8 cellular contexts compared by ENCODE assay signal in genomic region chr20:50113420-50114224, GRCh38. TPM values are rescaled to one million over a fixed set of nuclear protein-coding genes. Genes with fewer than 3 reads are reported as not detected.
A peak's percentile ranks its signal among the peaks of the same experiment; 100 is the strongest.
DNase-seq lines count a peak whose midpoint lies in the region; ATAC-seq and TF ChIP-seq lines count a peak whose summit lies in the region.

No MANE protein-coding gene starts in this region.

- peak overlapping the region; percentile 76 for H3K4me3 ChIP-seq in H7 (ENCODE audit: insufficient read depth, low read depth, low read length)
- peak overlapping the region; percentile 97 for H3K4me3 ChIP-seq in SK-N-MC
- peak overlapping the region; percentile 77 to 93 (median 80) for H3K4me3 ChIP-seq in fibroblast of lung (replicated peaks in 1 of 4; ENCODE audit: control extremely low read depth in 1 of 4, insufficient read depth in 1 of 4, low read depth in 3 of 4, low read length in 4 of 4)

- peak overlapping the region; percentile 99 for H3K4me2 ChIP-seq in fibroblast of lung (ENCODE audit: extremely low read depth, insufficient read depth, low read length)

- DNase-seq in H7 (no peak), SK-N-MC (ENCODE audit: low read depth, low spot score) (peak; percentile 24), fibroblast of lung (ENCODE audit: low read depth in 2 of 2) (no peak), sciatic nerve (ENCODE audit: low spot score) (peak; percentile 41), NOMO-1 (lab: John Stamatoyannopoulos, UW; ENCODE audit: unreplicated experiment in 2 of 2) (no peak), kidney tubule cell (ENCODE audit: low spot score) (no peak)

- H3K4me1 ChIP-seq in fibroblast of lung (ENCODE audit: control insufficient read depth, extremely low read depth, insufficient read depth, low read length), result peaks cover 22% of the 10 kb centered on the region

- H3K27ac ChIP-seq in SK-N-MC (peak overlapping the region; percentile 93), fibroblast of lung (ENCODE audit: insufficient read depth, low read length) (peak overlapping the region; percentile 91)

- H3K9me3 ChIP-seq in SK-N-MC (ENCODE audit: low read depth, low read length) (no peaks in the 10 kb centered on the region), fibroblast of lung (ENCODE audit: control insufficient read depth, insufficient read depth, low read depth, low read length) (no peaks in the 10 kb centered on the region)

- H3K79me2 ChIP-seq in fibroblast of lung (ENCODE audit: control insufficient read depth, insufficient read depth, low read length), result peaks cover 41% of the 10 kb centered on the region

- intact Hi-C loops in sciatic nerve (cut with DNase I), result no loop called here

- H3K27me3 ChIP-seq in H7 (ENCODE audit: control insufficient read depth, insufficient read depth, low read length) (no peaks in the 10 kb centered on the region), fibroblast of lung (ENCODE audit: control insufficient read depth, insufficient read depth, low read length) (no peaks in the 10 kb centered on the region)

- no peaks in the 10 kb centered on the region for H4K20me1 ChIP-seq in fibroblast of lung (ENCODE audit: control insufficient read depth, extremely low read depth, insufficient read depth, low read length)

- ATAC-seq in sciatic nerve (no peak), HG02678 (IDR thresholded peaks at IDR 0.05; ENCODE audit: unreplicated experiment) (no peak), HG03354 (IDR thresholded peaks at IDR 0.05; ENCODE audit: poor library complexity, severe bottlenecking, unreplicated experiment) (no peak)

- H3K36me3 ChIP-seq in H7 (replicated peaks; ENCODE audit: control insufficient read depth, insufficient read depth, low read length), result no peaks in the 10 kb centered on the region
- peaks cover 12% of the 10 kb centered on the region for H3K36me3 ChIP-seq in SK-N-MC (ENCODE audit: insufficient read depth, low read length)
- H3K36me3 ChIP-seq in fibroblast of lung (ENCODE audit: control insufficient read depth, insufficient read depth, low read length), result no peaks in the 10 kb centered on the region

- H3K9ac ChIP-seq in SK-N-MC (ENCODE audit: insufficient read length), result peak overlapping the region; percentile 97
- peak overlapping the region; percentile 89 for H3K9ac ChIP-seq in fibroblast of lung (ENCODE audit: insufficient read depth, low read length)

- H2AFZ ChIP-seq in fibroblast of lung (ENCODE audit: low read length), result peak overlapping the region; percentile 62

- no peak for TF ChIP-seq CTCF in fibroblast of lung (conservative IDR thresholded peaks at IDR 0.05 in 1 of 2, IDR thresholded peaks at IDR 0.05 in 1 of 2; ENCODE audit: low read depth in 1 of 2, low read length in 2 of 2)

RNA-seq across cellular contexts. Expression of gene UBE2V1, which starts 0.7 kb away (rescaled TPM):
- total RNA-seq in H7 (2014; rRNA removed; shearing (Covaris generic)), result 65.1 and 72.9 TPM in 2 replicates
- total RNA-seq in fibroblast of lung, result 31.7 and 33.4 TPM in 2 replicates
- 193 and 217 TPM in 2 replicates for polyA plus RNA-seq in fibroblast of lung
- 148 and 150 TPM in 2 replicates for polyA plus RNA-seq in fibroblast of lung (2012)
- polyA minus RNA-seq in fibroblast of lung (ENCODE audit: low replicate concordance), result 51.1 and 51.5 TPM in 2 replicates
- 93.4 TPM for total RNA-seq in sciatic nerve

RNA-seq across cellular contexts. Expression of gene PEDS1, which starts 39.9 kb away (rescaled TPM):
- total RNA-seq in H7 (2014; rRNA removed; shearing (Covaris generic)), result 45.3 and 47.7 TPM in 2 replicates
- total RNA-seq in fibroblast of lung (7.2 and 8.3 TPM in 2 replicates), sciatic nerve (39.5 TPM)
- 41.1 and 56.9 TPM in 2 replicates for polyA plus RNA-seq in fibroblast of lung
- polyA plus RNA-seq in fibroblast of lung (2012), result 33.2 and 52.3 TPM in 2 replicates
- polyA minus RNA-seq in fibroblast of lung (ENCODE audit: low replicate concordance), result 107 and 139 TPM in 2 replicates

Comparison
In these comparisons a context has a peak if more than half of its experiments do, and no peak if none do; other contexts are left out.
1. DNase-seq: peak in SK-N-MC (single experiment) and sciatic nerve (single experiment); none in H7 (single experiment), fibroblast of lung (0 of 2), NOMO-1 (0 of 2) and kidney tubule cell (single experiment).
2. Peak in every context shown above with its lines, with median percentiles within 50 percentile points of each other: H3K4me3 ChIP-seq.